In genomic region chr2:215432759-215433594, GRCh38 we compare ENCODE assay signal across 1 cellular context.
TF ChIP-seq lines count a peak whose summit lies in the region.

No MANE protein-coding gene starts in this region.

TF ChIP-seq in HepG2, 621 proteins besides CTCF, POLR2A, EP300 and RAD21 (continued from another document and continues in another):
- TF ChIP-seq ZXDC (CRISPR knock-in tag; IDR thresholded peaks at IDR 0.05) (no peak), SP140L (CRISPR knock-in tag; IDR thresholded peaks at IDR 0.05; ENCODE audit: borderline replicate concordance) (0 out of 2 replicates have a peak, but pooled peaks have one; percentile 4), ZNF446 (CRISPR knock-in tag; IDR thresholded peaks at IDR 0.05) (no peak), ZGPAT (CRISPR knock-in tag; IDR thresholded peaks at IDR 0.05) (no peak), GFI1 (CRISPR knock-in tag; IDR thresholded peaks at IDR 0.05; ENCODE audit: borderline replicate concordance) (peak; percentile 7; the same call in 1 of the 2 replicates), ZSCAN20 (CRISPR knock-in tag; IDR thresholded peaks at IDR 0.05; ENCODE audit: borderline replicate concordance) (no peak; the same call in 1 of the 2 replicates), RFXANK (CRISPR knock-in tag; IDR thresholded peaks at IDR 0.05) (no peak), ZNF235 (CRISPR knock-in tag; IDR thresholded peaks at IDR 0.05; ENCODE audit: borderline replicate concordance) (no peak), RELA (CRISPR knock-in tag; IDR thresholded peaks at IDR 0.05) (no peak), NFATC3 (CRISPR knock-in tag; IDR thresholded peaks at IDR 0.05) (no peak), SMC3 (IDR thresholded peaks at IDR 0.05; ENCODE audit: low read length) (no peak), HIC2 (CRISPR knock-in tag; IDR thresholded peaks at IDR 0.05; ENCODE audit: low read depth) (no peak), ZNF253 (CRISPR knock-in tag; IDR thresholded peaks at IDR 0.05; ENCODE audit: borderline replicate concordance) (no peak), SNRNP70 (IDR thresholded peaks at IDR 0.05; ENCODE audit: low read depth, low read length) (no peak), MZF1 (CRISPR knock-in tag; IDR thresholded peaks at IDR 0.05; ENCODE audit: borderline replicate concordance) (no peak), ESRRA (CRISPR knock-in tag; IDR thresholded peaks at IDR 0.05; ENCODE audit: low read depth) (no peak), ZKSCAN1 (IDR thresholded peaks at IDR 0.05; ENCODE audit: low read length) (no peak), ISX (CRISPR knock-in tag; conservative IDR thresholded peaks at IDR 0.05) (no peak), GATAD1 (CRISPR knock-in tag; IDR thresholded peaks at IDR 0.05) (no peak), BHLHE40 (IDR thresholded peaks at IDR 0.05; ENCODE audit: low read length) (no peak), POGK (CRISPR knock-in tag; conservative IDR thresholded peaks at IDR 0.05) (no peak), ZFP62 (CRISPR knock-in tag; IDR thresholded peaks at IDR 0.05) (no peak), CAMTA2 (CRISPR knock-in tag; IDR thresholded peaks at IDR 0.05; ENCODE audit: borderline replicate concordance) (no peak), ZNF274 (CRISPR knock-in tag; IDR thresholded peaks at IDR 0.05) (no peak), U2AF2 (IDR thresholded peaks at IDR 0.05; ENCODE audit: low read depth, low read length) (no peak), SNAPC4 (CRISPR knock-in tag; IDR thresholded peaks at IDR 0.05) (no peak), RAD51 (IDR thresholded peaks at IDR 0.05; ENCODE audit: borderline replicate concordance) (no peak), SP1 (IDR thresholded peaks at IDR 0.05) (no peak), SP1 (CRISPR knock-in tag; IDR thresholded peaks at IDR 0.05) (no peak), KLF11 (CRISPR knock-in tag; IDR thresholded peaks at IDR 0.05) (no peak; the same call in 1 of the 2 replicates), ZNF431 (CRISPR knock-in tag; IDR thresholded peaks at IDR 0.05; ENCODE audit: borderline replicate concordance, low read depth) (peak; percentile 83; the same call in 1 of the 2 replicates), ZNF574 (CRISPR knock-in tag; IDR thresholded peaks at IDR 0.05) (0 out of 2 replicates have a peak, but pooled peaks have one; percentile 2), SOX5 (CRISPR knock-in tag; IDR thresholded peaks at IDR 0.05; ENCODE audit: borderline replicate concordance) (no peak), ONECUT2 (CRISPR knock-in tag; IDR thresholded peaks at IDR 0.05) (no peak), PCBP2 (optimal IDR thresholded peaks at IDR 0.05; ENCODE audit: low read depth, low read length, poor library complexity, severe bottlenecking) (no peak), ZNF282 (IDR thresholded peaks at IDR 0.05; ENCODE audit: partially characterized antibody) (no peak), NONO (IDR thresholded peaks at IDR 0.05) (no peak), NONO (CRISPR knock-in tag; conservative IDR thresholded peaks at IDR 0.05) (peak; percentile 58; the same call in 1 of the 2 replicates), ZBTB38 (CRISPR knock-in tag; IDR thresholded peaks at IDR 0.05) (peak; percentile 39; the same call in 1 of the 2 replicates), POLR2G (IDR thresholded peaks at IDR 0.05; ENCODE audit: low read depth, low read length) (peak; percentile 78), SYNCRIP (IDR thresholded peaks at IDR 0.05; ENCODE audit: insufficient read depth, low read depth, low read length) (no peak), SOX13 (IDR thresholded peaks at IDR 0.05) (no peak), SOX13 (CRISPR knock-in tag; conservative IDR thresholded peaks at IDR 0.05 in 1 of 2, IDR thresholded peaks at IDR 0.05 in 1 of 2) (no peak), KAT7 (CRISPR knock-in tag; IDR thresholded peaks at IDR 0.05; ENCODE audit: borderline replicate concordance) (no peak)
- TF ChIP-seq, protein P1, sequence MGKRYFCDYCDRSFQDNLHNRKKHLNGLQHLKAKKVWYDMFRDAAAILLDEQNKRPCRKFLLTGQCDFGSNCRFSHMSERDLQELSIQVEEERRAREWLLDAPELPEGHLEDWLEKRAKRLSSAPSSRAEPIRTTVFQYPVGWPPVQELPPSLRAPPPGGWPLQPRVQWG (CRISPR knock-in tag; IDR thresholded peaks at IDR 0.05; ENCODE audit: borderline replicate concordance, low read depth) = no peak
- TF ChIP-seq, protein P2, sequence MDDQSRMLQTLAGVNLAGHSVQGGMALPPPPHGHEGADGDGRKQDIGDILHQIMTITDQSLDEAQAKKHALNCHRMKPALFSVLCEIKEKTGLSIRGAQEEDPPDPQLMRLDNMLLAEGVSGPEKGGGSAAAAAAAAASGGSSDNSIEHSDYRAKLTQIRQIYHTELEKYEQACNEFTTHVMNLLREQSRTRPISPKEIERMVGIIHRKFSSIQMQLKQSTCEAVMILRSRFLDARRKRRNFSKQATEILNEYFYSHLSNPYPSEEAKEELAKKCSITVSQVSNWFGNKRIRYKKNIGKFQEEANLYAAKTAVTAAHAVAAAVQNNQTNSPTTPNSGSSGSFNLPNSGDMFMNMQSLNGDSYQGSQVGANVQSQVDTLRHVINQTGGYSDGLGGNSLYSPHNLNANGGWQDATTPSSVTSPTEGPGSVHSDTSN (CRISPR knock-in tag; IDR thresholded peaks at IDR 0.05; ENCODE audit: borderline replicate concordance) = no peak
- TF ChIP-seq, protein P3, sequence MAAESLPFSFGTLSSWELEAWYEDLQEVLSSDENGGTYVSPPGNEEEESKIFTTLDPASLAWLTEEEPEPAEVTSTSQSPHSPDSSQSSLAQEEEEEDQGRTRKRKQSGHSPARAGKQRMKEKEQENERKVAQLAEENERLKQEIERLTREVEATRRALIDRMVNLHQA (CRISPR knock-in tag; IDR thresholded peaks at IDR 0.05) = no peak
- TF ChIP-seq, protein P4, sequence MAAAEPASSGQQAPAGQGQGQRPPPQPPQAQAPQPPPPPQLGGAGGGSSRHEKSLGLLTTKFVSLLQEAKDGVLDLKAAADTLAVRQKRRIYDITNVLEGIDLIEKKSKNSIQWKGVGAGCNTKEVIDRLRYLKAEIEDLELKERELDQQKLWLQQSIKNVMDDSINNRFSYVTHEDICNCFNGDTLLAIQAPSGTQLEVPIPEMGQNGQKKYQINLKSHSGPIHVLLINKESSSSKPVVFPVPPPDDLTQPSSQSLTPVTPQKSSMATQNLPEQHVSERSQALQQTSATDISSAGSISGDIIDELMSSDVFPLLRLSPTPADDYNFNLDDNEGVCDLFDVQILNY (CRISPR knock-in tag; conservative IDR thresholded peaks at IDR 0.05) = no peak
